In the genomic region with DNA sequence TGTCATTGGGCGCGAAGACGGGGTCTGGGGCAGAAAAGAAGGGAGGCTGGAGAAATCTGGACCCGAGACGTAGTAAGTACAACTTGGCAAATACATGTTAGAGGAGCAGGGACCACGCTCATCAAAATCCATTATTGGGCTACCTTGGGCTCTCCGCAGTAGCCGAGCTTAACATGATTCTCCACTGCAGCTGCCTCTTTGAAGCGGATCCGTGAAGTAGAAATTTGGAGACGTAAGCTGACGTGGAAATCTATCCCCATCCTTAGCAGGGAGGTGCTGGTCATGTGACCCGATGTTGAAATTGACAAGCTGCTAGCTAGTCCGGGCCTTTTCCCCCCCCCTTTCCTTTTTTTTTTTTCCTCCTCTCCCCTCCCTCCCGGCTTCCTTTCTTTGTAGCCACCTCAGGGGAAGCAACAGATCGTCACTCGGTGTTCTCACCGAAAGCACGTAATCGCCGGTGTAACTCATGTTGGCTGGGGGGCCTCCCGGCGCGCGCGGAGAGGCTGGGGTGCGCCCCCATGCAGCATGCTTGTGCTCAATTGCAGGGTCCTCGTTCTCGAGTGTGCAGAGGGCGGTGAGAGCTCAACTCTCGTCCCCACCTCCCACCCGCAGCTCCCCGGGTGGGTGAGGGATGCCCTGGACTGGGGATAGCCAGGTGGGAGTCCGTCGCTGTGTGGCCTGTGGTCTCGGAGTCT, we compare ENCODE assay signal across 9 cellular contexts. TPM values are rescaled to one million over a fixed set of nuclear protein-coding genes. Genes with fewer than 3 reads are reported as not detected.
DNase-seq lines count a peak whose midpoint lies in the region; ATAC-seq, FAIRE-seq and TF ChIP-seq lines count a peak whose summit lies in the region.
"Had no signal": no experiment of that assay in that cellular context is flagged by ENCODE, and none has a peak within 500 bp of the region (broad histone marks: within the 10 kb centered on the region; RNA-seq: fewer than 3 reads in every experiment).

A gene (minus strand): TSS at position 220 of the 695 bp plus-strand sequence. CDS start 88 bp downstream, at position 132.

- no peak for TF ChIP-seq EP300 in suprapubic skin (IDR thresholded peaks at IDR 0.05)

- peaks cover 0 to 97% (median 81%) of the 10 kb centered on the region in 11 experiments; a peak in 19 of 22 replicates for H4K20me1 ChIP-seq in BLaER1 treated with 17β-estradiol and CSF1 and Interleukin-3, amounts not matched to agents 10 nM and 100 nM
- H4K20me1 ChIP-seq in keratinocyte (ENCODE audit: control insufficient read depth, extremely low read depth, insufficient read depth, low read length), result no peaks in the 10 kb centered on the region

- peak within 1 kb of the TSS; percentile 74 for H2AFZ ChIP-seq in keratinocyte (ENCODE audit: control insufficient read depth, low read length)

- H3K9me3 ChIP-seq in BLaER1 treated with 17β-estradiol and CSF1 and Interleukin-3, amounts not matched to agents 10 nM and 100 nM (replicated peaks in 1 of 11), result peaks cover 0 to 28% (median 0%) of the 10 kb centered on the region in 11 experiments; a peak in 6 of 22 replicates
- H3K9me3 ChIP-seq in HEK293 (ENCODE audit: control insufficient read depth, insufficient read depth, low read depth, low read length) (no peaks in the 10 kb centered on the region), keratinocyte (ENCODE audit: control insufficient read depth, low read depth, low read length) (no peaks in the 10 kb centered on the region), suprapubic skin (no peaks in the 10 kb centered on the region)

- no peaks in the 10 kb centered on the region for H3K36me3 ChIP-seq in BLaER1 treated with 17β-estradiol and CSF1 and Interleukin-3, amounts not matched to agents 10 nM and 100 nM
- peaks cover 0 to 10% of the 10 kb centered on the region in 2 experiments; a peak in 2 of 3 replicates for H3K36me3 ChIP-seq in HEK293 (ENCODE audit: control insufficient read depth in 2 of 2, insufficient read depth in 1 of 2, low read length in 2 of 2)
- no peaks in the 10 kb centered on the region for H3K36me3 ChIP-seq in keratinocyte (ENCODE audit: control insufficient read depth in 2 of 2, extremely low read depth in 1 of 2, insufficient read depth in 2 of 2, low read length in 2 of 2)
- H3K36me3 ChIP-seq in suprapubic skin, result no peaks in the 10 kb centered on the region

- H3K4me3 Mint-ChIP-seq in activated CD4-positive, alpha-beta memory T cell treated with anti-CD3 and anti-CD28 coated beads for 36 hours, result peak within 1 kb of the TSS; percentile 57

- no peak within 1 kb of the TSS for H3K9ac ChIP-seq in BLaER1 treated with 17β-estradiol and CSF1 and Interleukin-3, amounts not matched to agents 10 nM and 100 nM
- H3K9ac ChIP-seq in keratinocyte (ENCODE audit: control insufficient read depth, extremely low read depth, insufficient read depth, low read length), result peak within 1 kb of the TSS; percentile 60

- peaks cover 100% of the 10 kb centered on the region in 11 experiments for H3K27me3 ChIP-seq in BLaER1 treated with 17β-estradiol and CSF1 and Interleukin-3, amounts not matched to agents 10 nM and 100 nM
- H3K27me3 ChIP-seq in keratinocyte (ENCODE audit: control insufficient read depth, extremely low read depth, insufficient read depth, low read length) (peaks cover 78% of the 10 kb centered on the region), suprapubic skin (peaks cover 98% of the 10 kb centered on the region)

- POLR2A ChIA-PET in HEK293 (lab: Yijun Ruan, JAX), result interaction anchor here (0.5 to 7.6 kb wide), 20 partner anchors 10 to 1329 kb away, joined by 3 to 237 read pairs (median 4); a partner anchor contains a TSS
- POLR2A ChIA-PET in activated CD4-positive, alpha-beta memory T cell treated with anti-CD3 and anti-CD28 coated beads for 36 hours (lab: Charles Lee), result no interaction called here

- no peak for TF ChIP-seq POLR2A in suprapubic skin (IDR thresholded peaks at IDR 0.05)

- dilution Hi-C loops in keratinocyte (cut with MboI; ENCODE audit: extremely low pct_ligation_motif_present, low sequenced_read_pairs), result no loop called here

- no peak for ATAC-seq in GM19452 (IDR thresholded peaks at IDR 0.05; ENCODE audit: unreplicated experiment)

- intact Hi-C loops in activated CD4-positive, alpha-beta memory T cell treated with anti-CD3 and anti-CD28 coated beads for 36 hours (cut with micrococcal nuclease), result loop anchor here (1.0 to 5.0 kb wide), 4 partner anchors 12 to 1323 kb away; a partner anchor contains a TSS

- peaks cover 75% of the 10 kb centered on the region for H3K27me3 Mint-ChIP-seq in activated CD4-positive, alpha-beta memory T cell treated with anti-CD3 and anti-CD28 coated beads for 36 hours

- TF ChIP-seq CTCF in HEK293 (tag by site-specific recombination; IDR thresholded peaks at IDR 0.05) (peak; percentile 26; the same call in 1 of the 2 replicates), keratinocyte (optimal IDR thresholded peaks at IDR 0.05 in 1 of 3, IDR thresholded peaks at IDR 0.05 in 1 of 3, conservative IDR thresholded peaks at IDR 0.05 in 1 of 3; ENCODE audit: extremely low read depth in 1 of 3, insufficient read depth in 2 of 3, low read length in 3 of 3) (no peak), suprapubic skin (IDR thresholded peaks at IDR 0.05) (no peak)

- DNase-seq in activated CD4-positive, alpha-beta memory T cell treated with anti-CD3 and anti-CD28 coated beads for 36 hours, result peak; percentile 18
- no peak for DNase-seq in keratinocyte (ENCODE audit: low read depth, low spot score)
- DNase-seq in suprapubic skin (ENCODE audit: low spot score in 2 of 2), result peak; percentile 80 to 82
- no peak for DNase-seq in germinal center (ENCODE audit: low spot score)
- no peak for DNase-seq in nucleus accumbens (lab: John Stamatoyannopoulos, UW)

- peak within 1 kb of the TSS; percentile 24 for H3K27ac Mint-ChIP-seq in activated CD4-positive, alpha-beta memory T cell treated with anti-CD3 and anti-CD28 coated beads for 36 hours

- CTCF ChIA-PET in HEK293 (lab: Yijun Ruan, JAX), result interaction anchor here (0.7 to 3.2 kb wide), 5 partner anchors 10 to 159 kb away, joined by 3 to 26 read pairs (median 7); a partner anchor contains a TSS
- CTCF ChIA-PET in activated CD4-positive, alpha-beta memory T cell treated with anti-CD3 and anti-CD28 coated beads for 36 hours (lab: Charles Lee), result interaction anchor here (1.0 to 6.5 kb wide), 3 partner anchors 10 to 23 kb away, joined by 4 to 45 read pairs (median 4); no protein-coding TSS in a partner anchor

- H3K36me3 Mint-ChIP-seq in activated CD4-positive, alpha-beta memory T cell treated with anti-CD3 and anti-CD28 coated beads for 36 hours, result peaks cover 4% of the 10 kb centered on the region

- peak within 1 kb of the TSS in 10 of 11 experiments; percentile 1 to 92 (median 24); a peak in 15 of 22 replicates for H3K4me2 ChIP-seq in BLaER1 treated with 17β-estradiol and CSF1 and Interleukin-3, amounts not matched to agents 10 nM and 100 nM
- peak within 1 kb of the TSS; percentile 79 for H3K4me2 ChIP-seq in keratinocyte (ENCODE audit: control insufficient read depth, extremely low read depth, insufficient read depth, low read depth, low read length)

- peaks cover 46% of the 10 kb centered on the region for H3K4me1 Mint-ChIP-seq in activated CD4-positive, alpha-beta memory T cell treated with anti-CD3 and anti-CD28 coated beads for 36 hours (ENCODE audit: low read depth)

- FAIRE-seq in keratinocyte (lab: Jason Lieb, UNC), result no peak

- H3K4me3 ChIP-seq in BLaER1 treated with 17β-estradiol and CSF1 and Interleukin-3, amounts not matched to agents 10 nM and 100 nM, result peak within 1 kb of the TSS in 5 of 10 experiments; percentile 19 to 48 (median 40); a peak in 9 of 20 replicates
- H3K4me3 ChIP-seq in HEK293 (ENCODE audit: low read depth, low read length), result peak within 1 kb of the TSS; percentile 64
- peak within 1 kb of the TSS; percentile 34 to 74 (median 44) for H3K4me3 ChIP-seq in keratinocyte (ENCODE audit: control insufficient read depth in 2 of 3, extremely low read depth in 1 of 3, insufficient read depth in 2 of 3, low read depth in 1 of 3, low read length in 3 of 3)
- H3K4me3 ChIP-seq in suprapubic skin, result peak within 1 kb of the TSS; percentile 66

- peaks cover 0 to 43% (median 11%) of the 10 kb centered on the region in 10 experiments; a peak in 12 of 20 replicates for H3K4me1 ChIP-seq in BLaER1 treated with 17β-estradiol and CSF1 and Interleukin-3, amounts not matched to agents 10 nM and 100 nM
- peaks cover 47% of the 10 kb centered on the region for H3K4me1 ChIP-seq in HEK293 (ENCODE audit: control insufficient read depth, insufficient read depth, low read length)
- peaks cover 13% of the 10 kb centered on the region for H3K4me1 ChIP-seq in keratinocyte (ENCODE audit: control insufficient read depth, extremely low read depth, insufficient read depth, low read length)
- H3K4me1 ChIP-seq in suprapubic skin, result peaks cover 56% of the 10 kb centered on the region

- WGBS in suprapubic skin, result 14% methylated on average over 32 of the region's 36 CpGs

- no peaks in the 10 kb centered on the region for H3K9me1 ChIP-seq in keratinocyte (ENCODE audit: control insufficient read depth, extremely low read depth, insufficient read depth, low read length)

- H3K9me3 Mint-ChIP-seq in activated CD4-positive, alpha-beta memory T cell treated with anti-CD3 and anti-CD28 coated beads for 36 hours, result no peaks in the 10 kb centered on the region

- no peaks in the 10 kb centered on the region for H3K79me2 ChIP-seq in keratinocyte (ENCODE audit: control insufficient read depth, insufficient read depth, low read length)

- H3K27ac ChIP-seq in BLaER1 treated with 17β-estradiol and CSF1 and Interleukin-3, amounts not matched to agents 10 nM and 100 nM, result no peak within 1 kb of the TSS
- H3K27ac ChIP-seq in HEK293 (ENCODE audit: extremely low read depth, low read depth, low read length), result peak within 1 kb of the TSS; percentile 99
- no peak within 1 kb of the TSS for H3K27ac ChIP-seq in keratinocyte (ENCODE audit: control insufficient read depth, insufficient read depth, low read length)
- H3K27ac ChIP-seq in suprapubic skin, result peak within 1 kb of the TSS; percentile 76

TF ChIP-seq in HEK293, 187 proteins besides CTCF, POLR2A, EP300 and RAD21 (continues in another document):
- TF ChIP-seq TCF7L2 (IDR thresholded peaks at IDR 0.05; ENCODE audit: borderline replicate concordance, low read depth, low read length) (peak; percentile 38; the same call in 1 of the 2 replicates), PRDM1 (tag by site-specific recombination; IDR thresholded peaks at IDR 0.05) (peak; percentile 70; the same call in 1 of the 2 replicates), SCRT2 (tag by site-specific recombination; IDR thresholded peaks at IDR 0.05) (peak; percentile 94), ZNF624 (tag by site-specific recombination; IDR thresholded peaks at IDR 0.05) (no peak), ZXDB (tag by site-specific recombination; IDR thresholded peaks at IDR 0.05) (peak; percentile 92)

RNA-seq across cellular contexts. Expression of the gene that starts here (rescaled TPM):
- total RNA-seq in activated CD4-positive, alpha-beta memory T cell treated with anti-CD3 and anti-CD28 coated beads for 36 hours, result not detected
- 0.07 to 0.18 TPM (median 0.14 TPM) in 3 replicates for polyA plus RNA-seq in keratinocyte
- not detected for polyA plus RNA-seq in keratinocyte (2011; ENCODE audit: low read depth)
- 0.17 and 0.19 TPM in 2 replicates for polyA plus RNA-seq in keratinocyte (2011; cell fraction: cytosol; rRNA removed)
- 0.13 TPM in 2 replicates for polyA plus RNA-seq in keratinocyte (2011; cell fraction: nucleus; rRNA removed)
- polyA plus RNA-seq in keratinocyte (2012; ENCODE audit: low replicate concordance), result 0.16 and 0.27 TPM in 2 replicates
- not detected in 3 replicates for polyA minus RNA-seq in keratinocyte
- polyA minus RNA-seq in keratinocyte (2011; cell fraction: cytosol; rRNA and poly(A)+ RNA removed), result not detected
- not detected in 2 replicates for polyA minus RNA-seq in keratinocyte (2011; cell fraction: nucleus; rRNA and poly(A)+ RNA removed)
- 1 to 10 TPM in 1 of 4 donors, under 1 TPM in 2, not detected in 1; 0.34 to 1.2 (median 0.95) TPM for total RNA-seq in suprapubic skin
- total RNA-seq: liver had no signal
- polyA plus RNA-seq: liver had no signal

Comparison
In these comparisons a context has a peak if more than half of its experiments do, and no peak if none do; other contexts are left out.
1. Peak in DNase-seq in activated CD4-positive, alpha-beta memory T cell treated with anti-CD3 and anti-CD28 coated beads for 36 hours; RNA of the gene not detected or under 1 TPM.
2. H3K27ac ChIP-seq: peak in HEK293 (single experiment) and suprapubic skin (single experiment); none in BLaER1 treated with 17β-estradiol and CSF1 and Interleukin-3, amounts not matched to agents 10 nM and 100 nM (0 of 11) and keratinocyte (single experiment).
3. DNase-seq: peak in suprapubic skin (2 of 2); none in keratinocyte (single experiment), germinal center (single experiment) and nucleus accumbens (0 of 56).